In the genomic region with DNA sequence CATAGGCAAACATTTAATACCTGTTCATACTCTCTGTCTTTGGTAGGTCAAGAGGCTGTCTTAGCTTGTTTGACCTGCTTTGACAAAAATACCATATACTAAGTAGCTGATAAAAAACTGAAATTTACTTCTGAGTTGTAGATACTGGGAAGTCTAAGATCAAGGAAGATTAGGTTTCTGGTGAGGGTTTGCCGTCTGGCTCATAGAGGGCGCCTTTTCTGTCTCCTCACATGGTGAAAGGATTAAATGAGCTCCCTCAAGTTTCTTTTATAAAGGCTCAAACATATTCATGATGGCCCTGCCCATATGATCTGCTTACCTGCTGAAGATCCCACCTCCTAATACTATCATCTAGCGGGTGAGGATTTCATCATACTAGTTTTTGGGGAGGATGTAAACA, we compare ENCODE assay signal across 17 cellular contexts.
A peak's percentile ranks its signal among the peaks of the same experiment; 100 is the strongest.
DNase-seq lines count a peak whose midpoint lies in the region; ATAC-seq and TF ChIP-seq lines count a peak whose summit lies in the region.
"Had no signal": no experiment of that assay in that cellular context is flagged by ENCODE, and none has a peak within 500 bp of the region (broad histone marks: within the 10 kb centered on the region; RNA-seq: fewer than 3 reads in every experiment).

No MANE protein-coding gene starts in this region.

- H3K4me1 Mint-ChIP-seq in GM23338 (no peaks in the 10 kb centered on the region), endodermal cell (peaks cover 2% of the 10 kb centered on the region)
- H3K4me1 Mint-ChIP-seq in activated naive CD8-positive, alpha-beta T cell treated with anti-CD3 and anti-CD28 coated beads, Interleukin-2, amount 50 U/mL, for 24 hours = no peaks in the 10 kb centered on the region
- H3K4me1 Mint-ChIP-seq: CD14-positive monocyte; CD4-positive, alpha-beta memory T cell had no signal

- H2AK5ac ChIP-seq in neuronal stem cell (ENCODE audit: low read depth, low read length) = no peak overlapping the region

- H3K4me3 ChIP-seq in GM23338 (no peak overlapping the region), SU-DHL-6 (ENCODE audit: insufficient read depth, low read length, poor library complexity, severe bottlenecking) (no peak overlapping the region), endodermal cell (ENCODE audit: low read length) (no peak overlapping the region), neuronal stem cell (ENCODE audit: low read length in 2 of 2) (no peak overlapping the region), aorta (ENCODE audit: low read length in 2 of 2) (no peak overlapping the region)
- H3K4me3 ChIP-seq: A549, BLaER1, GM23248 had no signal

- H3K18ac ChIP-seq in neuronal stem cell (ENCODE audit: low read length) = no peak overlapping the region

- no peak overlapping the region for H4K91ac ChIP-seq in neuronal stem cell (ENCODE audit: low read depth, low read length, poor library complexity)

- H3K27me3 ChIP-seq in GM23338 (ENCODE audit: insufficient read depth) (no peaks in the 10 kb centered on the region), SU-DHL-6 (ENCODE audit: low read length) (no peaks in the 10 kb centered on the region), endodermal cell (ENCODE audit: control insufficient read depth, insufficient read depth, low read length, poor library complexity, severe bottlenecking) (no peaks in the 10 kb centered on the region), neuronal stem cell (ENCODE audit: control insufficient read depth in 3 of 3, insufficient read depth in 3 of 3, low read depth in 1 of 3, low read length in 3 of 3) (no peaks in the 10 kb centered on the region), aorta (ENCODE audit: control insufficient read depth in 1 of 2, insufficient read depth in 2 of 2, low read length in 1 of 2) (no peaks in the 10 kb centered on the region)
- H3K27me3 ChIP-seq: BLaER1 had no signal

- 60 to 86% methylated on average over 1 to 3 of the region's 3 CpGs for WGBS in endodermal cell (ENCODE audit: insufficient coverage in 1 of 2, insufficient read length in 1 of 2), 2 experiments
- no CpG with 5 or more reads among the region's 3 CpGs for WGBS in neuronal stem cell (ENCODE audit: extremely low coverage in 2 of 2, insufficient read length in 2 of 2, insufficient replicate concordance in 1 of 2), 2 donors
- WGBS in aorta, 2 donors = 88 to 94% methylated on average over 3 of the region's 3 CpGs

- no peak overlapping the region for H2BK12ac ChIP-seq in neuronal stem cell (ENCODE audit: low read length)

- H2BK120ac ChIP-seq in neuronal stem cell (ENCODE audit: low read depth, low read length) = no peak overlapping the region

- intact Hi-C loops in aorta (cut with DNase I) = no loop called here

- H3F3A ChIP-seq in GM23338 (replicated peaks; ENCODE audit: low read depth) = no peaks in the 10 kb centered on the region
- no peaks in the 10 kb centered on the region for H3F3A ChIP-seq in SU-DHL-6 (ENCODE audit: insufficient read depth)

- H4K8ac ChIP-seq in neuronal stem cell (ENCODE audit: low read depth, low read length) = no peak overlapping the region

- H2BK15ac ChIP-seq in neuronal stem cell (ENCODE audit: low read length) = no peak overlapping the region

- no peak overlapping the region for H2BK5ac ChIP-seq in neuronal stem cell (ENCODE audit: low read length)

- H3K14ac ChIP-seq in neuronal stem cell (ENCODE audit: low read length) = no peak overlapping the region

- no peaks in the 10 kb centered on the region for H3K27me3 Mint-ChIP-seq in GM23338 (ENCODE audit: insufficient read depth, low read depth, poor library complexity)
- no peaks in the 10 kb centered on the region for H3K27me3 Mint-ChIP-seq in endodermal cell (ENCODE audit: insufficient read depth)
- no peaks in the 10 kb centered on the region for H3K27me3 Mint-ChIP-seq in activated naive CD8-positive, alpha-beta T cell treated with anti-CD3 and anti-CD28 coated beads, Interleukin-2, amount 50 U/mL, for 24 hours
- H3K27me3 Mint-ChIP-seq: CD4-positive, alpha-beta memory T cell had no signal

- no peaks in the 10 kb centered on the region for H3K9me2 ChIP-seq in GM23338 (ENCODE audit: insufficient read depth)
- no peaks in the 10 kb centered on the region for H3K9me2 ChIP-seq in SU-DHL-6 (replicated peaks; ENCODE audit: insufficient read depth, low read length)

- H3K36me3 ChIP-seq in GM23338 (ENCODE audit: insufficient read depth) = no peaks in the 10 kb centered on the region
- H3K36me3 ChIP-seq in SU-DHL-6 (ENCODE audit: low read length) = no peaks in the 10 kb centered on the region
- H3K36me3 ChIP-seq in endodermal cell (ENCODE audit: control insufficient read depth, insufficient read depth, low read length) = no peaks in the 10 kb centered on the region
- no peaks in the 10 kb centered on the region for H3K36me3 ChIP-seq in neuronal stem cell (replicated peaks in 1 of 2; ENCODE audit: control insufficient read depth in 2 of 2, insufficient read depth in 2 of 2, low read length in 2 of 2)
- H3K36me3 ChIP-seq in aorta (ENCODE audit: control insufficient read depth in 1 of 2, insufficient read depth in 2 of 2, low read length in 1 of 2) = no peaks in the 10 kb centered on the region
- H3K36me3 ChIP-seq: BLaER1 had no signal

- no peak overlapping the region for H3K27ac ChIP-seq in GM23338 (ENCODE audit: low read depth)
- no peak overlapping the region for H3K27ac ChIP-seq in SU-DHL-6 (ENCODE audit: low read depth, low read length)
- no peak overlapping the region for H3K27ac ChIP-seq in endodermal cell (ENCODE audit: low read depth, low read length)
- H3K27ac ChIP-seq in neuronal stem cell (replicated peaks; ENCODE audit: low read length) = no peak overlapping the region
- no peak overlapping the region for H3K27ac ChIP-seq in aorta (ENCODE audit: low read depth in 1 of 2, low read length in 2 of 2)
- H3K27ac ChIP-seq: A549, BLaER1, GM23248 had no signal

- TF ChIP-seq CTCF in GM23338 (conservative IDR thresholded peaks at IDR 0.05; ENCODE audit: low read depth in 2 of 2) (peak; percentile 34 to 43), SU-DHL-6 (IDR thresholded peaks at IDR 0.05; ENCODE audit: insufficient read depth, low read length, poor library complexity, severe bottlenecking) (no peak), endodermal cell (conservative IDR thresholded peaks at IDR 0.05) (peak; percentile 56)

- no peaks in the 10 kb centered on the region for H4K20me1 ChIP-seq in GM23338 (replicated peaks; ENCODE audit: insufficient read depth)
- H4K20me1 ChIP-seq in SU-DHL-6 (ENCODE audit: low read depth, low read length) = no peaks in the 10 kb centered on the region
- H4K20me1 ChIP-seq: BLaER1 had no signal

- DNase-seq in GM23338 (ENCODE audit: low spot score) = peak; percentile 24
- DNase-seq in endodermal cell = no peak
- DNase-seq in neuronal stem cell (ENCODE audit: low spot score) = no peak
- DNase-seq in activated naive CD8-positive, alpha-beta T cell treated with anti-CD3 and anti-CD28 coated beads, Interleukin-2, amount 50 U/mL, for 24 hours = no peak
- no peak for DNase-seq in aorta
- DNase-seq: AML-193; CD4-positive, alpha-beta memory T cell; DMS153; DMS79; GDM1; GM23248; H7 had no signal

- no peak overlapping the region for H3K4ac ChIP-seq in neuronal stem cell (ENCODE audit: low read length)

- H3K4me3 Mint-ChIP-seq in GM23338 = no peak overlapping the region
- no peak overlapping the region for H3K4me3 Mint-ChIP-seq in endodermal cell
- no peak overlapping the region for H3K4me3 Mint-ChIP-seq in activated naive CD8-positive, alpha-beta T cell treated with anti-CD3 and anti-CD28 coated beads, Interleukin-2, amount 50 U/mL, for 24 hours
- H3K4me3 Mint-ChIP-seq: CD14-positive monocyte; CD4-positive, alpha-beta memory T cell had no signal

- H3K79me2 ChIP-seq in GM23338 (replicated peaks; ENCODE audit: insufficient read depth) = no peaks in the 10 kb centered on the region
- H3K79me2 ChIP-seq in SU-DHL-6 (ENCODE audit: insufficient read depth, low read length) = no peaks in the 10 kb centered on the region

- peak overlapping the region; percentile 58; the same call in 1 of the 2 replicates for H2AFZ ChIP-seq in GM23338
- H2AFZ ChIP-seq in SU-DHL-6 (ENCODE audit: low read depth, low read length, severe bottlenecking) = peak overlapping the region; percentile 90
- H2AFZ ChIP-seq in neuronal stem cell (ENCODE audit: low read length) = peak overlapping the region; percentile 13
- H2AFZ ChIP-seq: GM23248 had no signal

- H3K9ac ChIP-seq in SU-DHL-6 (ENCODE audit: low read length) (no peak overlapping the region), endodermal cell (ENCODE audit: extremely low read depth, low read length, poor library complexity, severe bottlenecking) (no peak overlapping the region), neuronal stem cell (ENCODE audit: low read depth, low read length, poor library complexity) (no peak overlapping the region)
- H3K9ac ChIP-seq: BLaER1, GM23248 had no signal

- ATAC-seq in GM23338 (no peak; the same call in 2 of the 3 replicates), aorta (ENCODE audit: low FRiP score) (no peak), HG03342 (IDR thresholded peaks at IDR 0.05; ENCODE audit: unreplicated experiment) (no peak)
- ATAC-seq in activated naive CD8-positive, alpha-beta T cell treated with anti-CD3 and anti-CD28 coated beads, Interleukin-2, amount 50 U/mL, for 24 hours = no peak
- ATAC-seq: A549 had no signal

- H3K9me3 Mint-ChIP-seq in GM23338 = no peaks in the 10 kb centered on the region
- no peaks in the 10 kb centered on the region for H3K9me3 Mint-ChIP-seq in endodermal cell
- peaks cover 7% of the 10 kb centered on the region for H3K9me3 Mint-ChIP-seq in activated naive CD8-positive, alpha-beta T cell treated with anti-CD3 and anti-CD28 coated beads, Interleukin-2, amount 50 U/mL, for 24 hours

- H3K27ac Mint-ChIP-seq in GM23338 (no peak overlapping the region), endodermal cell (no peak overlapping the region)
- no peak overlapping the region for H3K27ac Mint-ChIP-seq in activated naive CD8-positive, alpha-beta T cell treated with anti-CD3 and anti-CD28 coated beads, Interleukin-2, amount 50 U/mL, for 24 hours
- H3K27ac Mint-ChIP-seq: CD14-positive monocyte; CD4-positive, alpha-beta memory T cell had no signal

- no peaks in the 10 kb centered on the region for H3K36me3 Mint-ChIP-seq in GM23338 (ENCODE audit: low read depth)
- H3K36me3 Mint-ChIP-seq in endodermal cell (ENCODE audit: low read depth) = no peaks in the 10 kb centered on the region
- H3K36me3 Mint-ChIP-seq in activated naive CD8-positive, alpha-beta T cell treated with anti-CD3 and anti-CD28 coated beads, Interleukin-2, amount 50 U/mL, for 24 hours (ENCODE audit: low read depth) = no peaks in the 10 kb centered on the region
- H3K36me3 Mint-ChIP-seq: CD14-positive monocyte; CD4-positive, alpha-beta memory T cell had no signal

- H3K23ac ChIP-seq in neuronal stem cell (ENCODE audit: low read depth, low read length, poor library complexity) = no peak overlapping the region

- H3K9me3 ChIP-seq in SU-DHL-6 (ENCODE audit: insufficient read depth, low read length) (0 out of 2 replicates have a peak, but pooled peaks cover 3% of the 10 kb centered on the region), endodermal cell (ENCODE audit: control insufficient read depth, low read length) (no peaks in the 10 kb centered on the region), neuronal stem cell (replicated peaks in 1 of 2; ENCODE audit: control insufficient read depth in 2 of 2, insufficient read depth in 1 of 2, low read depth in 1 of 2, low read length in 2 of 2) (no peaks in the 10 kb centered on the region), aorta (ENCODE audit: control insufficient read depth, low read length) (no peaks in the 10 kb centered on the region)
- H3K9me3 ChIP-seq: A549, BLaER1 had no signal

- no peaks in the 10 kb centered on the region for H3K4me1 ChIP-seq in GM23338 (ENCODE audit: insufficient read depth)
- no peaks in the 10 kb centered on the region for H3K4me1 ChIP-seq in endodermal cell (ENCODE audit: control insufficient read depth, insufficient read depth, low read length)
- no peaks in the 10 kb centered on the region for H3K4me1 ChIP-seq in neuronal stem cell (ENCODE audit: control insufficient read depth in 2 of 2, insufficient read depth in 1 of 2, low read depth in 1 of 2, low read length in 2 of 2)
- no peaks in the 10 kb centered on the region for H3K4me1 ChIP-seq in aorta (ENCODE audit: control insufficient read depth in 1 of 2, insufficient read depth in 2 of 2, low read length in 2 of 2)
- H3K4me1 ChIP-seq: A549, BLaER1 had no signal

- no peaks in the 10 kb centered on the region for H3K79me1 ChIP-seq in neuronal stem cell (ENCODE audit: low read depth, low read length)

- H3K4me2 ChIP-seq in GM23338 (no peak overlapping the region), SU-DHL-6 (ENCODE audit: low read depth, low read length, poor library complexity, severe bottlenecking) (no peak overlapping the region), neuronal stem cell (ENCODE audit: insufficient read depth, low read length, poor library complexity, severe bottlenecking) (no peak overlapping the region)
- H3K4me2 ChIP-seq: A549, BLaER1 had no signal

Comparison
In these comparisons a context has a peak if more than half of its experiments do, and no peak if none do; other contexts are left out.
1. H2AFZ ChIP-seq: peak in every context shown above with its lines; median percentile 90 in SU-DHL-6; 58 in GM23338; 13 in neuronal stem cell.